In genomic region chr18:7000484-7001096, GRCh38 we compare ENCODE assay signal across 8 cellular contexts.
DNase-seq lines count a peak whose midpoint lies in the region; ATAC-seq and TF ChIP-seq lines count a peak whose summit lies in the region.

No MANE protein-coding gene starts in this region.

- H3K4me1 Mint-ChIP-seq in osteocyte (ENCODE audit: unreplicated experiment), result no peaks in the 10 kb centered on the region

- H3K27me3 Mint-ChIP-seq in osteocyte (ENCODE audit: unreplicated experiment), result peaks cover 20% of the 10 kb centered on the region

- H3K9me3 Mint-ChIP-seq in osteocyte (ENCODE audit: unreplicated experiment), result no peaks in the 10 kb centered on the region

- no peak overlapping the region for H3K4me3 ChIP-seq in GM06990 (replicated peaks; ENCODE audit: low read depth, low read length)

- TF ChIP-seq CTCF in GM06990 (IDR thresholded peaks at IDR 0.05; ENCODE audit: insufficient read depth, low read length, poor library complexity, severe bottlenecking) (peak; percentile 48), osteocyte (IDR thresholded peaks at IDR 0.05) (peak; percentile 62)

- DNase-seq in GM06990 (ENCODE audit: extremely low read depth, insufficient read length) (no peak), NCI-H69 (lab: John Stamatoyannopoulos, UW) (peak; percentile 75), dermis microvascular lymphatic vessel endothelial cell (ENCODE audit: low read depth in 2 of 2) (peak; percentile 1 to 9), osteocyte (ENCODE audit: extremely low spot score, unreplicated experiment) (no peak), NCI-H146 treated with DMSO at 0.1 percent for 48 hours (lab: John Stamatoyannopoulos, UW; ENCODE audit: unreplicated experiment) (no peak), NCI-H1436 treated with DMSO at 0.1 percent for 48 hours (lab: John Stamatoyannopoulos, UW) (no peak)

- H3K36me3 ChIP-seq in GM06990 (ENCODE audit: control insufficient read depth, insufficient read depth, low read length), result no peaks in the 10 kb centered on the region

- no peak for ATAC-seq in HG03378 (IDR thresholded peaks at IDR 0.05; ENCODE audit: unreplicated experiment)
- ATAC-seq in HG02623 (IDR thresholded peaks at IDR 0.05; ENCODE audit: unreplicated experiment), result no peak

- H3K27me3 ChIP-seq in GM06990 (replicated peaks; ENCODE audit: control insufficient read depth, insufficient read depth, low read length), result no peaks in the 10 kb centered on the region

- H3K27ac Mint-ChIP-seq in osteocyte (ENCODE audit: unreplicated experiment), result no peak overlapping the region

- H3K4me3 Mint-ChIP-seq in osteocyte (ENCODE audit: unreplicated experiment), result no peak overlapping the region

- H3K36me3 Mint-ChIP-seq in osteocyte (ENCODE audit: unreplicated experiment), result no peaks in the 10 kb centered on the region

Comparison
In these comparisons a context has a peak if more than half of its experiments do, and no peak if none do; other contexts are left out.
1. DNase-seq: peak in NCI-H69 (single experiment) and dermis microvascular lymphatic vessel endothelial cell (2 of 2); none in GM06990 (single experiment), osteocyte (single experiment), NCI-H146 treated with DMSO at 0.1 percent for 48 hours (single experiment) and NCI-H1436 treated with DMSO at 0.1 percent for 48 hours (single experiment).